1 cellular context compared by ENCODE assay signal in genomic region chr12:110007874-110008273, GRCh38.
TF ChIP-seq lines count a peak whose summit lies in the region.

No MANE protein-coding gene starts in this region.

TF ChIP-seq in SK-N-SH treated with all-trans-retinoic acid at 6 μM for 48 hours, 23 proteins besides CTCF, POLR2A, EP300 and RAD21 (continued from another document):
- TF ChIP-seq, protein P1, sequence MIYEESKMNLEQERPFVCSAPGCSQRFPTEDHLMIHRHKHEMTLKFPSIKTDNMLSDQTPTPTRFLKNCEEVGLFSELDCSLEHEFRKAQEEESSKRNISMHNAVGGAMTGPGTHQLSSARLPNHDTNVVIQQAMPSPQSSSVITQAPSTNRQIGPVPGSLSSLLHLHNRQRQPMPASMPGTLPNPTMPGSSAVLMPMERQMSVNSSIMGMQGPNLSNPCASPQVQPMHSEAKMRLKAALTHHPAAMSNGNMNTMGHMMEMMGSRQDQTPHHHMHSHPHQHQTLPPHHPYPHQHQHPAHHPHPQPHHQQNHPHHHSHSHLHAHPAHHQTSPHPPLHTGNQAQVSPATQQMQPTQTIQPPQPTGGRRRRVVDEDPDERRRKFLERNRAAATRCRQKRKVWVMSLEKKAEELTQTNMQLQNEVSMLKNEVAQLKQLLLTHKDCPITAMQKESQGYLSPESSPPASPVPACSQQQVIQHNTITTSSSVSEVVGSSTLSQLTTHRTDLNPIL (CRISPR knock-in tag; IDR thresholded peaks at IDR 0.05; ENCODE audit: low read depth) = no peak
- TF ChIP-seq BACH2 (CRISPR knock-in tag; IDR thresholded peaks at IDR 0.05; ENCODE audit: borderline replicate concordance) = no peak
